Comparison of ENCODE assay signal across 1 cellular context in genomic region chr15:89551502-89551901, GRCh38.
TF ChIP-seq lines count a peak whose summit lies in the region.

No MANE protein-coding gene starts in this region.

TF ChIP-seq in GM12878, 131 proteins besides CTCF, POLR2A, EP300 and RAD21 (continued from another document):
- TF ChIP-seq RELB (IDR thresholded peaks at IDR 0.05; ENCODE audit: low read depth) (peak; percentile 65; the same call in 1 of the 2 replicates), ESRRA (IDR thresholded peaks at IDR 0.05; ENCODE audit: low read length) (no peak), JUNB (IDR thresholded peaks at IDR 0.05) (peak; percentile 69), IRF4 (IDR thresholded peaks at IDR 0.05; ENCODE audit: low read depth, low read length) (peak; percentile 45; the same call in 1 of the 2 replicates), SKIL (IDR thresholded peaks at IDR 0.05; ENCODE audit: low read depth, poor library complexity, severe bottlenecking) (peak; percentile 69), EED (IDR thresholded peaks at IDR 0.05; ENCODE audit: low read depth) (peak; percentile 70), IKZF2 (IDR thresholded peaks at IDR 0.05) (peak; percentile 79 to 86), BCL11A (IDR thresholded peaks at IDR 0.05; ENCODE audit: low read depth, low read length) (peak; percentile 29; the same call in 1 of the 2 replicates), NFIC (IDR thresholded peaks at IDR 0.05; ENCODE audit: low read depth, low read length) (peak; percentile 55), PAX5 (IDR thresholded peaks at IDR 0.05; ENCODE audit: borderline replicate concordance, low read depth, low read length) (peak; percentile 19; the same call in 1 of the 2 replicates), KAT2A (conservative IDR thresholded peaks at IDR 0.05; ENCODE audit: control insufficient read depth, low read depth, low read length) (no peak), TCF12 (IDR thresholded peaks at IDR 0.05; ENCODE audit: low read depth, low read length) (no peak), CEBPB (IDR thresholded peaks at IDR 0.05; ENCODE audit: borderline replicate concordance in 1 of 2, low read depth in 2 of 2, low read length in 2 of 2) (no peak), MEF2A (IDR thresholded peaks at IDR 0.05; ENCODE audit: insufficient read depth, low read depth, low read length) (0 out of 2 replicates have a peak, but pooled peaks have one; percentile 20), IKZF1 (conservative IDR thresholded peaks at IDR 0.05) (peak; percentile 73), DPF2 (IDR thresholded peaks at IDR 0.05) (peak; percentile 79), ASH2L (IDR thresholded peaks at IDR 0.05; ENCODE audit: borderline replicate concordance, low read depth) (no peak), BHLHE40 (IDR thresholded peaks at IDR 0.05; ENCODE audit: borderline replicate concordance in 1 of 2, low read depth in 2 of 2, low read length in 1 of 2) (peak in 1 of 2 experiments; percentile 32; a peak in 1 of 4 replicates), ZNF24 (IDR thresholded peaks at IDR 0.05) (peak; percentile 45; the same call in 1 of the 2 replicates), NR2C1 (IDR thresholded peaks at IDR 0.05) (peak; percentile 66), GATAD2B (conservative IDR thresholded peaks at IDR 0.05; ENCODE audit: low read depth) (0 out of 2 replicates have a peak, but pooled peaks have one; percentile 23), CBX5 (IDR thresholded peaks at IDR 0.05; ENCODE audit: low read depth) (no peak), RUNX3 (IDR thresholded peaks at IDR 0.05; ENCODE audit: low read length) (peak; percentile 61; the same call in 1 of the 2 replicates), ATF7 (IDR thresholded peaks at IDR 0.05; ENCODE audit: low read depth) (peak; percentile 43; the same call in 1 of the 2 replicates), NR2F1 (conservative IDR thresholded peaks at IDR 0.05) (peak; percentile 99), CREM (IDR thresholded peaks at IDR 0.05; ENCODE audit: low read depth) (peak; percentile 39; the same call in 1 of the 2 replicates)
